In genomic region chr1:230169454-230170152, GRCh38 we compare ENCODE assay signal across 9 cellular contexts.
DNase-seq lines count a peak whose midpoint lies in the region; ATAC-seq and TF ChIP-seq lines count a peak whose summit lies in the region.
"Had no signal": no experiment of that assay in that cellular context is flagged by ENCODE, and none has a peak within 500 bp of the region (broad histone marks: within the 10 kb centered on the region; RNA-seq: fewer than 3 reads in every experiment).

No MANE protein-coding gene starts in this region.

- H3K4me1 ChIP-seq in OCI-LY1 (ENCODE audit: insufficient read depth, low read length, severe bottlenecking) (peaks cover 83% of the 10 kb centered on the region), left ventricle myocardium inferior (peaks cover 31% of the 10 kb centered on the region)

- H3K79me2 ChIP-seq in OCI-LY1 (ENCODE audit: insufficient read depth, low read length), result peaks cover 42% of the 10 kb centered on the region

- peak; percentile 35 to 39 for ATAC-seq in activated CD4-positive, CD25-positive, alpha-beta regulatory T cell treated with anti-CD3 and anti-CD28 coated beads, Interleukin-2, amount 50 U/mL, for 24 hours
- no peak for ATAC-seq in HG03039 (IDR thresholded peaks at IDR 0.05; ENCODE audit: unreplicated experiment)
- ATAC-seq: K562 had no signal

- H3K9me2 ChIP-seq in OCI-LY1 (ENCODE audit: low read depth, low read length), result no peaks in the 10 kb centered on the region

- no peaks in the 10 kb centered on the region for H3K27me3 ChIP-seq in OCI-LY1 (ENCODE audit: insufficient read depth, low read length)
- H3K27me3 ChIP-seq in left ventricle myocardium inferior (ENCODE audit: low read depth), result no peaks in the 10 kb centered on the region

- H3K4me2 ChIP-seq in OCI-LY1 (ENCODE audit: low read length), result peak overlapping the region; percentile 59

- TF ChIP-seq CTCF in OCI-LY1 (IDR thresholded peaks at IDR 0.05; ENCODE audit: low read length) (no peak), left ventricle myocardium inferior (IDR thresholded peaks at IDR 0.05; ENCODE audit: borderline replicate concordance) (no peak)

- H3K4me3 ChIP-seq in OCI-LY1 (ENCODE audit: low read depth, low read length, poor library complexity, severe bottlenecking) (peak overlapping the region; percentile 18), left ventricle myocardium inferior (peak overlapping the region; percentile 24)
- H3K4me3 ChIP-seq: K562 had no signal

- H3K36me3 ChIP-seq in OCI-LY1 (ENCODE audit: insufficient read depth, low read length), result no peaks in the 10 kb centered on the region
- H3K36me3 ChIP-seq in left ventricle myocardium inferior, result no peaks in the 10 kb centered on the region

- no peak for DNase-seq in activated CD4-positive, CD25-positive, alpha-beta regulatory T cell (lab: John Stamatoyannopoulos, UW)
- DNase-seq in left ventricle myocardium inferior, result no peak
- DNase-seq in NCI-H1417 (lab: John Stamatoyannopoulos, UW), result no peak
- no peak for DNase-seq in NCI-H1694 treated with DMSO at 0.1 percent for 48 hours (lab: John Stamatoyannopoulos, UW)

- intact Hi-C loops in left ventricle myocardium inferior (cut with micrococcal nuclease), result no loop called here

- H3F3A ChIP-seq in OCI-LY1 (ENCODE audit: insufficient read depth, low read length), result no peaks in the 10 kb centered on the region

- peak overlapping the region; percentile 26; the same call in 1 of the 2 replicates for H3K9ac ChIP-seq in OCI-LY1 (ENCODE audit: low read length)

- H3K27ac ChIP-seq in OCI-LY1 (ENCODE audit: low read depth, low read length, poor library complexity, severe bottlenecking) (peak overlapping the region; percentile 60), left ventricle myocardium inferior (replicated peaks) (peak overlapping the region; percentile 56), temporal lobe (ENCODE audit: low read depth, low read length) (peak overlapping the region; percentile 86)

- H3K9me3 ChIP-seq in OCI-LY1 (ENCODE audit: low read length) (no peaks in the 10 kb centered on the region), left ventricle myocardium inferior (replicated peaks) (no peaks in the 10 kb centered on the region)

- no peak overlapping the region for H2AFZ ChIP-seq in OCI-LY1 (ENCODE audit: low read length)

- H4K20me1 ChIP-seq in OCI-LY1 (ENCODE audit: insufficient read depth, low read length), result no peaks in the 10 kb centered on the region
